Comparison of ENCODE assay signal across 15 cellular contexts in the genomic region with DNA sequence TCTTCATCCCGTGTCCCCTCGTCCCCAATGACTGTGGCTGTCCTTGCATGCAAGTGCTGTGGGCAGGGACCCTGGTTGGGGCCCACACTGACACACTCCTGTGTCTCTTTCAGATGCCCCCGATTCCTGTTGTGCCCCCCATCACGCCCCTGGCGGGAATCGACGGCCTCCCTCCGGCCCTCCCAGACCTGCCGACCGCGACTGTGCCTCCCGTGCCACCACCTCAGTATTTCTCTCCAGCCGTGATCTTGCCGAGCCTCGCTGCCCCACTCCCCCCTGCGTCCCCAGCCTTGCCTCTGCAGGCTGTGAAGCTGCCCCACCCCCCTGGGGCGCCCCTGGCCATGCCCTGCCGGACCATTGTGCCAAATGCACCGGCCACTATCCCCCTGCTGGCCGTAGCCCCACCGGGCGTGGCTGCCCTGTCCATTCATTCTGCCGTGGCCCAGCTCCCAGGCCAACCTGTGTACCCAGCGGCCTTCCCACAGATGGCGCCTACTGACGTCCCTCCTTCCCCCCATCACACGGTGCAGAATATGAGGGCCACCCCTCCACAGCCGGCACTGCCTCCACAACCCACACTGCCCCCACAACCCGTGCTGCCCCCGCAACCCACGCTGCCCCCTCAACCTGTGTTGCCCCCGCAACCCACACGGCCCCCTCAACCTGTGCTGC.
DNase-seq lines count a peak whose midpoint lies in the region; ATAC-seq and TF ChIP-seq lines count a peak whose summit lies in the region.
"Had no signal": no experiment of that assay in that cellular context is flagged by ENCODE, and none has a peak within 500 bp of the region (broad histone marks: within the 10 kb centered on the region; RNA-seq: fewer than 3 reads in every experiment).

No MANE protein-coding gene starts in this region.

- no peak for TF ChIP-seq CTCF in CD14-positive monocyte (IDR thresholded peaks at IDR 0.05)
- TF ChIP-seq CTCF in DND-41 (IDR thresholded peaks at IDR 0.05; ENCODE audit: borderline replicate concordance, extremely low read depth, low read length, poor library complexity, severe bottlenecking): no peak
- no peak for TF ChIP-seq CTCF in chondrocyte (IDR thresholded peaks at IDR 0.05)
- TF ChIP-seq CTCF in osteocyte (IDR thresholded peaks at IDR 0.05): no peak

- no peak overlapping the region for H3K9ac ChIP-seq in DND-41 (ENCODE audit: low read depth, low read length)

- intact Hi-C loops in CD14-positive monocyte (cut with micrococcal nuclease): loop anchor here in 1 of 2 donors (10.0 kb wide), 1 partner anchor 444 kb away; no protein-coding TSS in a partner anchor

- H3K4me3 ChIP-seq in DND-41 (ENCODE audit: low read depth in 1 of 2, low read length in 2 of 2): no peak overlapping the region
- H3K4me3 ChIP-seq: smooth muscle cell had no signal

- peak overlapping the region in 1 of 7 donors; percentile 61 for H3K27ac Mint-ChIP-seq in CD14-positive monocyte
- H3K27ac Mint-ChIP-seq in chondrocyte (ENCODE audit: unreplicated experiment): no peak overlapping the region
- H3K27ac Mint-ChIP-seq in osteocyte (ENCODE audit: unreplicated experiment): no peak overlapping the region
- H3K27ac Mint-ChIP-seq: activated T-helper 17 cell treated with anti-CD3 and anti-CD28 coated beads, Interleukin-2, amount 50 U/mL, for 72 hours; IgD-negative memory B cell had no signal

- no peaks in the 10 kb centered on the region for H4K20me1 ChIP-seq in DND-41 (ENCODE audit: insufficient read depth, low read length)

- no peak overlapping the region for H3K27ac ChIP-seq in DND-41 (ENCODE audit: low read length)

- H3K36me3 Mint-ChIP-seq in CD14-positive monocyte: no peaks in the 10 kb centered on the region
- H3K36me3 Mint-ChIP-seq in chondrocyte (ENCODE audit: low read depth): no peaks in the 10 kb centered on the region
- H3K36me3 Mint-ChIP-seq in osteocyte (ENCODE audit: unreplicated experiment): no peaks in the 10 kb centered on the region
- H3K36me3 Mint-ChIP-seq: IgD-negative memory B cell had no signal

- DNase-seq in CD14-positive monocyte (ENCODE audit: low spot score): peak; percentile 40
- DNase-seq in DND-41: peak; percentile 2
- DNase-seq in chondrocyte (ENCODE audit: low spot score): peak; percentile 77
- DNase-seq in osteocyte (ENCODE audit: extremely low spot score, unreplicated experiment): peak; percentile 82
- no peak for DNase-seq in hippocampal formation (lab: John Stamatoyannopoulos, UW)
- DNase-seq in occipital lobe (lab: John Stamatoyannopoulos, UW): no peak
- no peak for DNase-seq in T-helper 1 cell
- DNase-seq: activated CD4-positive, alpha-beta T cell treated with anti-CD3 and anti-CD28 coated beads, Interleukin-2, amount 50 U/mL, for 1 hour; anterior cingulate cortex; NCI-H526; T-helper 9 cell had no signal

- no peaks in the 10 kb centered on the region for H3K79me2 ChIP-seq in DND-41 (ENCODE audit: insufficient read depth, low read length)

- H3K9me3 Mint-ChIP-seq in CD14-positive monocyte: peaks cover 0 to 2% (median 0%) of the 10 kb centered on the region in 7 donors
- no peaks in the 10 kb centered on the region for H3K9me3 Mint-ChIP-seq in chondrocyte (ENCODE audit: low read depth)
- no peaks in the 10 kb centered on the region for H3K9me3 Mint-ChIP-seq in osteocyte (ENCODE audit: unreplicated experiment)
- H3K9me3 Mint-ChIP-seq: activated T-helper 17 cell treated with anti-CD3 and anti-CD28 coated beads, Interleukin-2, amount 50 U/mL, for 72 hours; IgD-negative memory B cell had no signal

- peaks cover 9% of the 10 kb centered on the region for H3K4me1 ChIP-seq in DND-41 (ENCODE audit: insufficient read depth, low read length)

- no peak for ATAC-seq in DND-41 (ENCODE audit: insufficient read depth, low read depth)
- ATAC-seq: activated T-helper 17 cell treated with anti-CD3 and anti-CD28 coated beads, Interleukin-2, amount 50 U/mL, for 72 hours; left colon had no signal

- H3K4me1 Mint-ChIP-seq in CD14-positive monocyte: no peaks in the 10 kb centered on the region
- H3K4me1 Mint-ChIP-seq in chondrocyte (ENCODE audit: low read depth): no peaks in the 10 kb centered on the region
- H3K4me1 Mint-ChIP-seq in osteocyte (ENCODE audit: unreplicated experiment): no peaks in the 10 kb centered on the region
- H3K4me1 Mint-ChIP-seq: activated T-helper 17 cell treated with anti-CD3 and anti-CD28 coated beads, Interleukin-2, amount 50 U/mL, for 72 hours; IgD-negative memory B cell had no signal

- H3K4me2 ChIP-seq in DND-41 (ENCODE audit: insufficient read depth, low read length): no peak overlapping the region
- H3K4me2 ChIP-seq: smooth muscle cell had no signal

- H2AFZ ChIP-seq in DND-41 (ENCODE audit: low read depth, low read length): no peak overlapping the region

- H3K27me3 Mint-ChIP-seq in CD14-positive monocyte (ENCODE audit: low read depth in 3 of 3): peaks cover 7 to 16% (median 10%) of the 10 kb centered on the region in 3 donors
- H3K27me3 Mint-ChIP-seq in chondrocyte (ENCODE audit: low read depth): peaks cover 12% of the 10 kb centered on the region
- no peaks in the 10 kb centered on the region for H3K27me3 Mint-ChIP-seq in osteocyte (ENCODE audit: unreplicated experiment)
- H3K27me3 Mint-ChIP-seq: activated T-helper 17 cell treated with anti-CD3 and anti-CD28 coated beads, Interleukin-2, amount 50 U/mL, for 72 hours had no signal

- H3K36me3 ChIP-seq in DND-41 (ENCODE audit: insufficient read depth, low read length): no peaks in the 10 kb centered on the region

- H3K27me3 ChIP-seq in DND-41 (ENCODE audit: insufficient read depth, low read length, poor library complexity): no peaks in the 10 kb centered on the region

- H3K4me3 Mint-ChIP-seq in CD14-positive monocyte (no peak overlapping the region), chondrocyte (ENCODE audit: unreplicated experiment) (no peak overlapping the region), osteocyte (ENCODE audit: unreplicated experiment) (no peak overlapping the region)
- H3K4me3 Mint-ChIP-seq: activated T-helper 17 cell treated with anti-CD3 and anti-CD28 coated beads, Interleukin-2, amount 50 U/mL, for 72 hours; IgD-negative memory B cell had no signal

- H3K9me3 ChIP-seq in DND-41 (ENCODE audit: insufficient read depth, low read length, severe bottlenecking): no peaks in the 10 kb centered on the region

Comparison
In these comparisons a context has a peak if more than half of its experiments do, and no peak if none do; other contexts are left out.
1. DNase-seq: peak in CD14-positive monocyte (single experiment), DND-41 (single experiment), chondrocyte (single experiment) and osteocyte (single experiment); none in hippocampal formation (0 of 2), occipital lobe (single experiment) and T-helper 1 cell (0 of 5).